In the genomic region with DNA sequence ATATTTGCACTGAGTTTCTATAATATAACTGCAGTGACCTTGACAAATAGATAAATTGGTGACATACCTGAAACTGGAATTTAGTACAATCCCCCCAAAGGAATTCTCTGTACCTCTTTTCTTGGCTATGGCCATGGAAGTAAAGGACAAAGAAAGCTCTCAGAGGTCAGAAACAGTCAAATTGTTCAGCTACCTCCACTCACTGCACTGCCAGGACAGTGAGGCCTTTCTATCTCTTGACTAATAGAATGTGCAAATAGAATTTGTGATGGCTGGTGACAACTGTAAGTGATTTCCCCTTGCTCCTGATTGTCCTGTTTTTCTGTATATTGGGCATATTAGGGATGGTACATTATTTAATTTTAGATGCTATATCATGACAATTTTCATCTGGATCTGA, we compare ENCODE assay signal across 9 cellular contexts.
"Had no signal": no experiment of that assay in that cellular context is flagged by ENCODE, and none has a peak within 500 bp of the region (broad histone marks: within the 10 kb centered on the region; RNA-seq: fewer than 3 reads in every experiment).

No MANE protein-coding gene starts in this region.

- H3K4me1 ChIP-seq: HAP-1 had no signal

- H3K4me3 ChIP-seq: GM23248, GM23338, HAP-1 had no signal

- H3K27ac ChIP-seq: GM23248 had no signal

- H3K9me3 ChIP-seq: HAP-1 had no signal

- ATAC-seq: GM23338, HCT116 had no signal

- H3K36me3 ChIP-seq: HAP-1 had no signal

- DNase-seq: GM23248, GOT3, H7, H9, HCEC 1CT, HFFc6 had no signal
